20 cellular contexts compared by ENCODE assay signal in the genomic region with DNA sequence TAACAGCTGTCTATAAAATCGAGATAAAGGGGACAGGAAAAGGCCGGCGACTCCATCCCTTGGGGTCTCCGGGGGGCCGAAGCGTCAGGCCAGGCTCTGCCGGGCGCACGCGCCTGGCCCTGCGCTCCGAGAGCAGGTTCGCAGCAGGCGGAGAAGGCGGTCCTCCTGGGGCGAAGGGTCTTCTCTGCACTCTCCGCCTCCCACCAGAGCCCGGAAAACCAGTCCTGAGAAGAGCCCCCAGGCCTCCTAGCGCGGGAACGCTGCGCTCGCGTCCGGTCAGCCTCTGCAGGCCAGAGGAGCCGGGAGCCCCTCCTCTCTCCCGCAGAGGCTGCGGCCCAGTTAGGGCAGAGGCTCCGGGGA. TPM values are rescaled to one million over a fixed set of nuclear protein-coding genes. Genes with fewer than 3 reads are reported as not detected.
DNase-seq lines count a peak whose midpoint lies in the region; ATAC-seq, FAIRE-seq and TF ChIP-seq lines count a peak whose summit lies in the region.
"Had no signal": no experiment of that assay in that cellular context is flagged by ENCODE, and none has a peak within 500 bp of the region (broad histone marks: within the 10 kb centered on the region; RNA-seq: fewer than 3 reads in every experiment).

No MANE protein-coding gene starts in this region.

- H3K36me3 ChIP-seq in endothelial cell of umbilical vein (ENCODE audit: control insufficient read depth in 2 of 2, extremely low read depth in 1 of 2, insufficient read depth in 2 of 2, low read length in 2 of 2): no peaks in the 10 kb centered on the region
- H3K36me3 ChIP-seq in lung (ENCODE audit: control insufficient read depth in 2 of 2, insufficient read depth in 2 of 2, low read length in 2 of 2): peaks cover 0 to 2% of the 10 kb centered on the region in 2 donors
- no peaks in the 10 kb centered on the region for H3K36me3 ChIP-seq in transverse colon
- H3K36me3 ChIP-seq: adrenal gland, right atrium auricular region had no signal

- POLR2A ChIA-PET in endothelial cell of umbilical vein (lab: Charles Lee): no interaction called here

- no peak for TF ChIP-seq EP300 in transverse colon (IDR thresholded peaks at IDR 0.05; ENCODE audit: low read depth)

- no peaks in the 10 kb centered on the region for H3K36me3 Mint-ChIP-seq in IgD-negative memory B cell
- H3K36me3 Mint-ChIP-seq: stimulated activated effector memory CD8-positive, alpha-beta T cell treated with anti-CD3 and anti-CD28 coated beads, Interleukin-12 subunit alpha, Interleukin-12 subunit beta, amount 100 ng/mL, for 72 hours had no signal

- CTCF ChIA-PET in endothelial cell of umbilical vein (lab: Charles Lee): interaction anchor here (1.3 to 7.0 kb wide), 2 partner anchors 263 to 444 kb away, joined by 3 to 238 read pairs; no protein-coding TSS in a partner anchor

- dilution Hi-C loops in endothelial cell of umbilical vein (cut with MboI; ENCODE audit: extremely low pct_ligation_motif_present, low sequenced_read_pairs): loop anchor here (10.0 kb wide), 1 partner anchor 431 kb away; no protein-coding TSS in a partner anchor

- intact Hi-C loops in endothelial cell of umbilical vein (cut with micrococcal nuclease): no loop called here
- intact Hi-C loops in transverse colon (cut with DNase I; ENCODE audit: low total_unique reads): loop anchor here (5.0 kb wide), 3 partner anchors 173 to 358 kb away; no protein-coding TSS in a partner anchor

- H4K20me1 ChIP-seq in endothelial cell of umbilical vein (replicated peaks; ENCODE audit: control insufficient read depth, extremely low read depth, insufficient read depth, low read length): no peaks in the 10 kb centered on the region

- H3K4me1 ChIP-seq in endothelial cell of umbilical vein (ENCODE audit: control insufficient read depth, extremely low read depth, insufficient read depth, low read length) (peaks cover 5% of the 10 kb centered on the region), lung (ENCODE audit: control insufficient read depth in 2 of 2, insufficient read depth in 2 of 2, low read length in 2 of 2) (no peaks in the 10 kb centered on the region), transverse colon (peaks cover 3 to 19% (median 7%) of the 10 kb centered on the region in 4 donors)

- no peak for DNase-seq in endothelial cell of umbilical vein (ENCODE audit: low read depth, low spot score)
- DNase-seq in lung (ENCODE audit: low spot score): no peak
- no peak for DNase-seq in transverse colon
- no peak for DNase-seq in activated gamma-delta T cell treated with Interleukin-2 at 50 U/mL for 16 hours
- DNase-seq: adrenal gland; islet precursor cell; NCI-H1417 treated with DMSO at 0.1 percent for 48 hours; NCI-H526; stimulated activated CD4-positive, alpha-beta T cell treated with anti-CD3 and anti-CD28 coated beads, Interleukin-4, amount 100 ng/mL, for 24 hours had no signal

- TF ChIP-seq CTCF in endothelial cell of umbilical vein (IDR thresholded peaks at IDR 0.05; ENCODE audit: extremely low read depth in 1 of 2, insufficient read depth in 1 of 2, low read depth in 1 of 2, low read length in 2 of 2): no peak
- no peak for TF ChIP-seq CTCF in lung (IDR thresholded peaks at IDR 0.05; ENCODE audit: control extremely low read depth, extremely low read depth)
- TF ChIP-seq CTCF in transverse colon (IDR thresholded peaks at IDR 0.05): no peak

- peak overlapping the region in 1 of 4 donors; percentile 55 for H3K4me3 Mint-ChIP-seq in IgD-negative memory B cell
- H3K4me3 Mint-ChIP-seq: stimulated activated effector memory CD8-positive, alpha-beta T cell treated with anti-CD3 and anti-CD28 coated beads, Interleukin-12 subunit alpha, Interleukin-12 subunit beta, amount 100 ng/mL, for 72 hours; T-helper 1 cell treated with Interleukin-12 subunit alpha and Interleukin-12 subunit beta and Interleukin-4 antibody, amounts not matched to agents 30 μg/mL and 1 μg/mL, for 36 hours had no signal

- in situ Hi-C loops in transverse colon (cut with MboI; ENCODE audit: low pct_ligation_motif_present in 1 of 4, low pct_unique_long_range_greater_than_20kb in 1 of 4, low sequenced_read_pairs in 3 of 4): loop anchor here (10.0 to 25.0 kb wide), 5 partner anchors 178 to 703 kb away; no protein-coding TSS in a partner anchor

- H3K27ac Mint-ChIP-seq in IgD-negative memory B cell: peak overlapping the region in 2 of 3 donors; percentile 31 to 87
- H3K27ac Mint-ChIP-seq: stimulated activated effector memory CD8-positive, alpha-beta T cell treated with anti-CD3 and anti-CD28 coated beads, Interleukin-12 subunit alpha, Interleukin-12 subunit beta, amount 100 ng/mL, for 72 hours had no signal

- H3K4me3 ChIP-seq in endothelial cell of umbilical vein (replicated peaks in 1 of 3; ENCODE audit: insufficient read depth in 1 of 3, low read depth in 1 of 3, low read length in 3 of 3) (no peak overlapping the region), lung (peak overlapping the region; percentile 58), transverse colon (peak overlapping the region; percentile 28 to 69 (median 56))
- H3K4me3 ChIP-seq: adrenal gland had no signal

- H3K27me3 ChIP-seq in endothelial cell of umbilical vein (ENCODE audit: control insufficient read depth in 2 of 2, insufficient read depth in 2 of 2, low read length in 2 of 2): peaks cover 30 to 62% of the 10 kb centered on the region in 2 experiments
- H3K27me3 ChIP-seq in lung (ENCODE audit: control insufficient read depth, insufficient read depth): peaks cover 4% of the 10 kb centered on the region
- H3K27me3 ChIP-seq in transverse colon: peaks cover 80% of the 10 kb centered on the region

- no peak for ATAC-seq in lung (ENCODE audit: insufficient read depth, low FRiP score)
- ATAC-seq in HG03520 (IDR thresholded peaks at IDR 0.05; ENCODE audit: unreplicated experiment): no peak
- ATAC-seq in GM19324 (IDR thresholded peaks at IDR 0.05; ENCODE audit: low FRiP score, unreplicated experiment): no peak
- no peak for ATAC-seq in GM21390 (IDR thresholded peaks at IDR 0.05; ENCODE audit: unreplicated experiment)
- ATAC-seq: stimulated activated effector memory CD8-positive, alpha-beta T cell treated with anti-CD3 and anti-CD28 coated beads, Interleukin-12 subunit alpha, Interleukin-12 subunit beta, amount 100 ng/mL, for 72 hours had no signal

- 7 to 22% methylated on average over 27 to 29 of the region's 29 CpGs for WGBS in lung, 2 donors
- WGBS in transverse colon (ENCODE audit: low coverage in 1 of 2), 2 donors: 21% methylated on average over 21 of the region's 29 CpGs; no CpG with 5 or more reads in 1 of the 2 donors

- no peak overlapping the region for H2AFZ ChIP-seq in endothelial cell of umbilical vein (ENCODE audit: low read depth, low read length)

- no peak for FAIRE-seq in endothelial cell of umbilical vein (lab: Jason Lieb, UNC)
- FAIRE-seq: colon, GM12892, RCC 7860 had no signal

- H3K27me3 Mint-ChIP-seq in IgD-negative memory B cell: peaks cover 66% of the 10 kb centered on the region

- H3K27ac ChIP-seq in endothelial cell of umbilical vein (ENCODE audit: insufficient read depth, low read depth, low read length): no peak overlapping the region
- peak overlapping the region in 1 of 2 donors; percentile 85 for H3K27ac ChIP-seq in lung (ENCODE audit: low read depth in 1 of 2, low read length in 1 of 2)
- H3K27ac ChIP-seq in transverse colon: peak overlapping the region; percentile 94 to 99 (median 96)
- H3K27ac ChIP-seq: adrenal gland, KMS-11, right atrium auricular region had no signal

- no TSS peak for BruUV-seq in endothelial cell of umbilical vein (replicated peaks; lab: Mats Ljungman, UMichigan)

- H3K79me2 ChIP-seq in endothelial cell of umbilical vein (ENCODE audit: control insufficient read depth, insufficient read depth, low read length): no peaks in the 10 kb centered on the region

- peaks cover 3% of the 10 kb centered on the region in 3 donors for H3K4me1 Mint-ChIP-seq in IgD-negative memory B cell

- no peaks in the 10 kb centered on the region for H3K9me3 ChIP-seq in endothelial cell of umbilical vein (replicated peaks; ENCODE audit: control insufficient read depth, insufficient read depth, low read length)
- peaks cover 0 to 2% of the 10 kb centered on the region in 2 donors for H3K9me3 ChIP-seq in lung (ENCODE audit: control insufficient read depth in 2 of 2, insufficient read depth in 1 of 2, low read length in 1 of 2)
- H3K9me3 ChIP-seq in transverse colon: no peaks in the 10 kb centered on the region
- H3K9me3 ChIP-seq: adrenal gland, right atrium auricular region had no signal

- no peaks in the 10 kb centered on the region for H3K9me3 Mint-ChIP-seq in IgD-negative memory B cell
- H3K9me3 Mint-ChIP-seq: stimulated activated effector memory CD8-positive, alpha-beta T cell treated with anti-CD3 and anti-CD28 coated beads, Interleukin-12 subunit alpha, Interleukin-12 subunit beta, amount 100 ng/mL, for 72 hours; T-helper 1 cell treated with Interleukin-12 subunit alpha and Interleukin-12 subunit beta and Interleukin-4 antibody, amounts not matched to agents 30 μg/mL and 1 μg/mL, for 36 hours had no signal

- TF ChIP-seq POLR2A in endothelial cell of umbilical vein (IDR thresholded peaks at IDR 0.05; ENCODE audit: low read depth, low read length) (no peak), transverse colon (IDR thresholded peaks at IDR 0.05) (no peak)

- H3K4me2 ChIP-seq in endothelial cell of umbilical vein (ENCODE audit: insufficient read depth, low read length): peak overlapping the region; percentile 8
- H3K4me2 ChIP-seq: KMS-11 had no signal

- no peak overlapping the region for H3K9ac ChIP-seq in endothelial cell of umbilical vein (replicated peaks; ENCODE audit: extremely low read depth, insufficient read depth, low read length)
- H3K9ac ChIP-seq: KMS-11 had no signal

- no peaks in the 10 kb centered on the region for H3K9me1 ChIP-seq in endothelial cell of umbilical vein (replicated peaks; ENCODE audit: control insufficient read depth, extremely low read depth, insufficient read depth, low read length)

RNA-seq across cellular contexts. Expression of gene FOXF1, which starts 5.1 kb away (rescaled TPM):
- polyA plus RNA-seq in IgD-negative memory B cell: not detected
- total RNA-seq in endothelial cell of umbilical vein: 1.1 and 2.2 TPM in 2 replicates
- polyA plus RNA-seq in endothelial cell of umbilical vein: 1.0 and 1.4 TPM in 2 replicates
- polyA plus RNA-seq in endothelial cell of umbilical vein (2011; cell fraction: cytosol; rRNA removed): 0.97 and 1.2 TPM in 2 replicates
- 1.6 and 2.3 TPM in 2 replicates for polyA plus RNA-seq in endothelial cell of umbilical vein (2011; cell fraction: nucleus; rRNA removed)
- polyA plus RNA-seq in endothelial cell of umbilical vein (2012): 0.34 and 0.79 TPM in 2 replicates
- polyA minus RNA-seq in endothelial cell of umbilical vein: 0.49 and 0.81 TPM in 2 replicates
- 3.5 TPM for polyA minus RNA-seq in endothelial cell of umbilical vein (2011; cell fraction: cytosol; rRNA and poly(A)+ RNA removed)
- polyA minus RNA-seq in endothelial cell of umbilical vein (2011; cell fraction: nucleus; rRNA and poly(A)+ RNA removed): 1.0 and 1.5 TPM in 2 replicates
- 10 to 100 TPM; 25.7 to 34.4 TPM for total RNA-seq in lung
- 10 to 100 TPM; 12.2 to 12.5 TPM for polyA plus RNA-seq in lung
- total RNA-seq in transverse colon: 10 to 100 TPM; 10.8 to 44.1 (median 23.4) TPM

RNA-seq across cellular contexts. Expression of gene MTHFSD, which starts 39.6 kb away (rescaled TPM):
- polyA plus RNA-seq in IgD-negative memory B cell (19.1 TPM), endothelial cell of umbilical vein (16.7 and 17.8 TPM in 2 replicates), lung (1 to 10 TPM; 9.4 to 9.9 TPM)
- total RNA-seq in endothelial cell of umbilical vein (21.1 and 23.2 TPM in 2 replicates), lung (10 to 100 TPM; 23.3 to 28.5 TPM), transverse colon (10 to 100 TPM; 25.4 to 51.1 (median 30.0) TPM)
- polyA plus RNA-seq in endothelial cell of umbilical vein (2011; cell fraction: cytosol; rRNA removed): 6.9 and 9.6 TPM in 2 replicates
- polyA plus RNA-seq in endothelial cell of umbilical vein (2011; cell fraction: nucleus; rRNA removed): 67.5 and 76.2 TPM in 2 replicates
- polyA plus RNA-seq in endothelial cell of umbilical vein (2012): 17.6 and 21.9 TPM in 2 replicates
- 20.2 and 21.4 TPM in 2 replicates for polyA minus RNA-seq in endothelial cell of umbilical vein
- 7.2 TPM for polyA minus RNA-seq in endothelial cell of umbilical vein (2011; cell fraction: cytosol; rRNA and poly(A)+ RNA removed)
- 27.4 and 36.6 TPM in 2 replicates for polyA minus RNA-seq in endothelial cell of umbilical vein (2011; cell fraction: nucleus; rRNA and poly(A)+ RNA removed)

RNA-seq across cellular contexts. Expression of gene FOXC2, which starts 51.2 kb away (rescaled TPM):
- polyA plus RNA-seq in IgD-negative memory B cell: not detected
- 44.0 and 47.0 TPM in 2 replicates for total RNA-seq in endothelial cell of umbilical vein
- polyA plus RNA-seq in endothelial cell of umbilical vein: 7.2 and 7.7 TPM in 2 replicates
- 7.2 and 7.9 TPM in 2 replicates for polyA plus RNA-seq in endothelial cell of umbilical vein (2011; cell fraction: cytosol; rRNA removed)
- polyA plus RNA-seq in endothelial cell of umbilical vein (2011; cell fraction: nucleus; rRNA removed): 8.5 and 9.7 TPM in 2 replicates
- 54.1 and 60.0 TPM in 2 replicates for polyA plus RNA-seq in endothelial cell of umbilical vein (2012)
- polyA minus RNA-seq in endothelial cell of umbilical vein: 3.8 and 6.0 TPM in 2 replicates
- 3.3 TPM for polyA minus RNA-seq in endothelial cell of umbilical vein (2011; cell fraction: cytosol; rRNA and poly(A)+ RNA removed)
- 9.2 and 14.3 TPM in 2 replicates for polyA minus RNA-seq in endothelial cell of umbilical vein (2011; cell fraction: nucleus; rRNA and poly(A)+ RNA removed)
- total RNA-seq in lung: 1 to 10 TPM in 1 of 2 donors, under 1 TPM in 1; 0.82 to 2.7 TPM
- polyA plus RNA-seq in lung: under 1 TPM; 0.37 to 0.43 TPM
- total RNA-seq in transverse colon: under 1 TPM in 1 of 4 donors, not detected in 3; 0.27 TPM

Comparison
In these comparisons a context has a peak if more than half of its experiments do, and no peak if none do; other contexts are left out.
1. H3K4me3 ChIP-seq: peak in lung (single experiment) and transverse colon (4 of 4); none in endothelial cell of umbilical vein (0 of 3).
2. RNA of gene FOXC2, which starts 51.2 kb away (total RNA-seq): 44.0 to 47.0 TPM in endothelial cell of umbilical vein; 0.82 to 2.7 TPM in lung and 0.27 TPM in transverse colon; every median in the first group is over 10 times any median in the second.